Comparison of ENCODE assay signal across 11 cellular contexts in genomic region chr11:76769645-76770586, GRCh38. TPM values are rescaled to one million over a fixed set of nuclear protein-coding genes. Genes with fewer than 3 reads are reported as not detected.
DNase-seq lines count a peak whose midpoint lies in the region; ATAC-seq and TF ChIP-seq lines count a peak whose summit lies in the region.
"Had no signal": no experiment of that assay in that cellular context is flagged by ENCODE, and none has a peak within 500 bp of the region (broad histone marks: within the 10 kb centered on the region; RNA-seq: fewer than 3 reads in every experiment).

No MANE protein-coding gene starts in this region.

- no peaks in the 10 kb centered on the region; a peak in 1 of 22 replicates for H4K20me1 ChIP-seq in BLaER1 treated with 17β-estradiol and CSF1 and Interleukin-3, amounts not matched to agents 10 nM and 100 nM

- TF ChIP-seq CTCF in endodermal cell (conservative IDR thresholded peaks at IDR 0.05) (no peak), osteocyte (IDR thresholded peaks at IDR 0.05) (no peak)

- H3K4me1 Mint-ChIP-seq in endodermal cell: peaks cover 83% of the 10 kb centered on the region
- peaks cover 68% of the 10 kb centered on the region for H3K4me1 Mint-ChIP-seq in osteocyte (ENCODE audit: unreplicated experiment)

- H3K27me3 Mint-ChIP-seq in endodermal cell (ENCODE audit: insufficient read depth): no peaks in the 10 kb centered on the region
- no peaks in the 10 kb centered on the region for H3K27me3 Mint-ChIP-seq in osteocyte (ENCODE audit: unreplicated experiment)

- ATAC-seq in HG03469 (IDR thresholded peaks at IDR 0.05; ENCODE audit: unreplicated experiment) (no peak), GM21717 (IDR thresholded peaks at IDR 0.05; ENCODE audit: unreplicated experiment) (no peak)

- peaks cover 0 to 4% (median 2%) of the 10 kb centered on the region in 11 experiments; a peak in 7 of 22 replicates for H3K9me3 ChIP-seq in BLaER1 treated with 17β-estradiol and CSF1 and Interleukin-3, amounts not matched to agents 10 nM and 100 nM (replicated peaks in 1 of 11)
- peaks cover 7% of the 10 kb centered on the region for H3K9me3 ChIP-seq in endodermal cell (ENCODE audit: control insufficient read depth, low read length)

- peak overlapping the region; percentile 76 to 99 (median 93) for H3K4me2 ChIP-seq in BLaER1 treated with 17β-estradiol and CSF1 and Interleukin-3, amounts not matched to agents 10 nM and 100 nM

- peak overlapping the region in 7 of 11 experiments; percentile 51 to 77 (median 73); a peak in 14 of 22 replicates for H3K9ac ChIP-seq in BLaER1 treated with 17β-estradiol and CSF1 and Interleukin-3, amounts not matched to agents 10 nM and 100 nM
- H3K9ac ChIP-seq in endodermal cell (ENCODE audit: extremely low read depth, low read length, poor library complexity, severe bottlenecking): peak overlapping the region; percentile 13

- H3K36me3 ChIP-seq in BLaER1 treated with 17β-estradiol and CSF1 and Interleukin-3, amounts not matched to agents 10 nM and 100 nM: no peaks in the 10 kb centered on the region
- no peaks in the 10 kb centered on the region for H3K36me3 ChIP-seq in endodermal cell (ENCODE audit: control insufficient read depth, insufficient read depth, low read length)

- 84 to 95% methylated on average over 8 to 13 of the region's 13 CpGs for WGBS in endodermal cell (ENCODE audit: insufficient coverage in 1 of 2, insufficient read length in 1 of 2), 2 experiments

- H3K27ac ChIP-seq in BLaER1 treated with 17β-estradiol and CSF1 and Interleukin-3, amounts not matched to agents 10 nM and 100 nM: peak overlapping the region in 8 of 11 experiments; percentile 68 to 91 (median 84); a peak in 17 of 22 replicates
- no peak overlapping the region for H3K27ac ChIP-seq in endodermal cell (ENCODE audit: low read depth, low read length)

- H3K4me3 ChIP-seq in BLaER1 treated with 17β-estradiol and CSF1 and Interleukin-3, amounts not matched to agents 10 nM and 100 nM: peak overlapping the region in 2 of 10 experiments; percentile 45 to 55; a peak in 2 of 20 replicates
- H3K4me3 ChIP-seq in endodermal cell (ENCODE audit: low read length): no peak overlapping the region

- peaks cover 9% of the 10 kb centered on the region for H3K9me3 Mint-ChIP-seq in endodermal cell
- H3K9me3 Mint-ChIP-seq in osteocyte (ENCODE audit: unreplicated experiment): no peaks in the 10 kb centered on the region
- H3K9me3 Mint-ChIP-seq: T-helper 1 cell treated with Interleukin-12 subunit alpha and Interleukin-12 subunit beta and Interleukin-4 antibody, amounts not matched to agents 30 μg/mL and 1 μg/mL, for 36 hours had no signal

- H3K36me3 Mint-ChIP-seq in endodermal cell (ENCODE audit: low read depth): no peaks in the 10 kb centered on the region
- H3K36me3 Mint-ChIP-seq in osteocyte (ENCODE audit: unreplicated experiment): no peaks in the 10 kb centered on the region

- H3K4me3 Mint-ChIP-seq in endodermal cell (peak overlapping the region; percentile 14), osteocyte (ENCODE audit: unreplicated experiment) (peak overlapping the region; percentile 52)
- H3K4me3 Mint-ChIP-seq: naive B cell; T-helper 1 cell treated with Interleukin-12 subunit alpha and Interleukin-12 subunit beta and Interleukin-4 antibody, amounts not matched to agents 30 μg/mL and 1 μg/mL, for 36 hours had no signal

- peaks cover 62 to 96% (median 90%) of the 10 kb centered on the region in 10 experiments for H3K4me1 ChIP-seq in BLaER1 treated with 17β-estradiol and CSF1 and Interleukin-3, amounts not matched to agents 10 nM and 100 nM
- peaks cover 48% of the 10 kb centered on the region for H3K4me1 ChIP-seq in endodermal cell (ENCODE audit: control insufficient read depth, insufficient read depth, low read length)

- DNase-seq in NCI-H460 (ENCODE audit: extremely low read depth, low read depth): peak; percentile 91
- peak; percentile 86 for DNase-seq in endodermal cell
- DNase-seq in osteocyte (ENCODE audit: extremely low spot score, unreplicated experiment): no peak
- DNase-seq in stimulated activated CD4-positive, alpha-beta T cell treated with anti-CD3 and anti-CD28 coated beads, Interleukin-4, amount 100 ng/mL, for 1 hour: no peak
- DNase-seq in activated effector memory CD4-positive, alpha-beta T cell treated with anti-CD3 and anti-CD28 coated beads, Interleukin-2, amount 50 U/mL, for 16 hours: no peak
- DNase-seq: activated effector memory CD4-positive, alpha-beta T cell treated with Interleukin-2 at 50 U/mL for 16 hours; naive B cell had no signal

- peak overlapping the region; percentile 95 for H3K27ac Mint-ChIP-seq in endodermal cell
- H3K27ac Mint-ChIP-seq in osteocyte (ENCODE audit: unreplicated experiment): peak overlapping the region; percentile 95
- H3K27ac Mint-ChIP-seq: naive B cell had no signal

- no peaks in the 10 kb centered on the region for H3K27me3 ChIP-seq in BLaER1 treated with 17β-estradiol and CSF1 and Interleukin-3, amounts not matched to agents 10 nM and 100 nM
- H3K27me3 ChIP-seq in endodermal cell (ENCODE audit: control insufficient read depth, insufficient read depth, low read length, poor library complexity, severe bottlenecking): no peaks in the 10 kb centered on the region

RNA-seq across cellular contexts. Expression of gene TSKU, which starts 13.2 kb away (rescaled TPM):
- total RNA-seq in NCI-H460 (2014; rRNA removed; shearing (Covaris generic)): 92.3 and 103 TPM in 2 replicates
- polyA plus RNA-seq in NCI-H460 (2014; cell fraction: nucleus; rRNA removed): 70.1 and 82.8 TPM in 2 replicates
- total RNA-seq in endodermal cell (100 to 1,000 TPM; 105 to 130 TPM), osteocyte (84.0 and 84.1 TPM in 2 replicates)
- 39.1 TPM for polyA plus RNA-seq in endodermal cell (2013, experiment 1 of 2)
- polyA plus RNA-seq in endodermal cell (2013, experiment 2 of 2): 45.5 TPM

Comparison
In these comparisons a context has a peak if more than half of its experiments do, and no peak if none do; other contexts are left out.
1. DNase-seq: peak in NCI-H460 (single experiment) and endodermal cell (single experiment); none in osteocyte (single experiment), stimulated activated CD4-positive, alpha-beta T cell treated with anti-CD3 and anti-CD28 coated beads, Interleukin-4, amount 100 ng/mL, for 1 hour (single experiment) and activated effector memory CD4-positive, alpha-beta T cell treated with anti-CD3 and anti-CD28 coated beads, Interleukin-2, amount 50 U/mL, for 16 hours (single experiment).